Comparison of ENCODE assay signal across 2 cellular contexts in the genomic region with DNA sequence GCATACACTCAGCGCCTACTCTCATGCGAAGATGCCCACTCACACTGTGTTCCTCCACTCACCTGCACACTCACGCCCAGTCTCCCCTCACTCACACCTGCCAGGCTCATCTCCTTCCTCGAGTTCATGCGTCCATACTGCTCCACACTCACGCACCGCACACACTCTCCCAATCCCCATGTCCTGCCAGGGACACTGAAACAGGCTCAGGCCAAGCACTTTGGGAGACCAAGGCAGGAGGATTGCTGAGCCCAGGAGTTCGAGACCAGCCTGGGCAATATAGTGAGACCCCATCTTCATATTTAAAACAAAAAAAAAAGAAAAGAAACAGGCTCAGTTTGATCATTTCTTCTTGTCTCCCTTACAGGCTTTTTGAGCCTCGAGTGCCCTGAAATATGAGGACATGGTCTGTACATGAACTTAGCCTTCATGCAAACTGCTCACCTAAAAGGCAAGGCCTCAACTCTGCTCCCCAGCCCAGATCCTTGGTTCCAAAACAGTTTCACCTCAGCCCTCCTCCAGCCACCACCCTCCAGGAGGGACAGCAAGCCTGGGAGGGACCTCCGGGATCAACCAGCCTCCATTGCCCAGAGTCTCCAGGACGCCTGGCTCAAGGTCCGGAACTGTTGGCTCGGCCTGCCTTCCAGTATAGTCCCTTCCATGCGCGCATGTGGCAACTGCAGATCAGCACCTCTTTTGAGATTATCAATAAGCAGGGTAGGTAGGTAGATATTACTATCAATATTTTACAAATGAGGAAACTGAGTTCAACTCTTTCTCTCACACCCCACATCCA.
TF ChIP-seq lines count a peak whose summit lies in the region.

No MANE protein-coding gene starts in this region.

TF ChIP-seq in HEK293, 187 proteins besides CTCF, POLR2A, EP300 and RAD21:
- TF ChIP-seq ZNF777 (tag by site-specific recombination; IDR thresholded peaks at IDR 0.05; ENCODE audit: borderline replicate concordance) (no peak), ZBTB49 (tag by site-specific recombination; IDR thresholded peaks at IDR 0.05; ENCODE audit: low read depth) (no peak), ZNF10 (tag by site-specific recombination; IDR thresholded peaks at IDR 0.05) (no peak), ZBTB10 (tag by site-specific recombination; IDR thresholded peaks at IDR 0.05) (no peak), ZNF121 (tag by site-specific recombination; IDR thresholded peaks at IDR 0.05) (peak; percentile 80; the same call in 1 of the 2 replicates), ZNF433 (tag by site-specific recombination; IDR thresholded peaks at IDR 0.05; ENCODE audit: low read depth) (no peak)

TF ChIP-seq in K562, 482 proteins besides CTCF, POLR2A, EP300 and RAD21:
- TF ChIP-seq MBD2 (IDR thresholded peaks at IDR 0.05; ENCODE audit: borderline replicate concordance, low read depth) = no peak
- no peak for TF ChIP-seq FOXA3 (CRISPR knock-in tag; conservative IDR thresholded peaks at IDR 0.05 in 1 of 2, IDR thresholded peaks at IDR 0.05 in 1 of 2)
- TF ChIP-seq NEUROD1 (IDR thresholded peaks at IDR 0.05; ENCODE audit: borderline replicate concordance, low read depth, low read length, partially characterized antibody) = no peak
- TF ChIP-seq, protein P1, sequence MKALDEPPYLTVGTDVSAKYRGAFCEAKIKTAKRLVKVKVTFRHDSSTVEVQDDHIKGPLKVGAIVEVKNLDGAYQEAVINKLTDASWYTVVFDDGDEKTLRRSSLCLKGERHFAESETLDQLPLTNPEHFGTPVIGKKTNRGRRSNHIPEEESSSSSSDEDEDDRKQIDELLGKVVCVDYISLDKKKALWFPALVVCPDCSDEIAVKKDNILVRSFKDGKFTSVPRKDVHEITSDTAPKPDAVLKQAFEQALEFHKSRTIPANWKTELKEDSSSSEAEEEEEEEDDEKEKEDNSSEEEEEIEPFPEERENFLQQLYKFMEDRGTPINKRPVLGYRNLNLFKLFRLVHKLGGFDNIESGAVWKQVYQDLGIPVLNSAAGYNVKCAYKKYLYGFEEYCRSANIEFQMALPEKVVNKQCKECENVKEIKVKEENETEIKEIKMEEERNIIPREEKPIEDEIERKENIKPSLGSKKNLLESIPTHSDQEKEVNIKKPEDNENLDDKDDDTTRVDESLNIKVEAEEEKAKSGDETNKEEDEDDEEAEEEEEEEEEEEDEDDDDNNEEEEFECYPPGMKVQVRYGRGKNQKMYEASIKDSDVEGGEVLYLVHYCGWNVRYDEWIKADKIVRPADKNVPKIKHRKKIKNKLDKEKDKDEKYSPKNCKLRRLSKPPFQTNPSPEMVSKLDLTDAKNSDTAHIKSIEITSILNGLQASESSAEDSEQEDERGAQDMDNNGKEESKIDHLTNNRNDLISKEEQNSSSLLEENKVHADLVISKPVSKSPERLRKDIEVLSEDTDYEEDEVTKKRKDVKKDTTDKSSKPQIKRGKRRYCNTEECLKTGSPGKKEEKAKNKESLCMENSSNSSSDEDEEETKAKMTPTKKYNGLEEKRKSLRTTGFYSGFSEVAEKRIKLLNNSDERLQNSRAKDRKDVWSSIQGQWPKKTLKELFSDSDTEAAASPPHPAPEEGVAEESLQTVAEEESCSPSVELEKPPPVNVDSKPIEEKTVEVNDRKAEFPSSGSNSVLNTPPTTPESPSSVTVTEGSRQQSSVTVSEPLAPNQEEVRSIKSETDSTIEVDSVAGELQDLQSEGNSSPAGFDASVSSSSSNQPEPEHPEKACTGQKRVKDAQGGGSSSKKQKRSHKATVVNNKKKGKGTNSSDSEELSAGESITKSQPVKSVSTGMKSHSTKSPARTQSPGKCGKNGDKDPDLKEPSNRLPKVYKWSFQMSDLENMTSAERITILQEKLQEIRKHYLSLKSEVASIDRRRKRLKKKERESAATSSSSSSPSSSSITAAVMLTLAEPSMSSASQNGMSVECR (CRISPR knock-in tag; IDR thresholded peaks at IDR 0.05) = no peak
- TF ChIP-seq PCBP2 (IDR thresholded peaks at IDR 0.05; ENCODE audit: low read depth, low read length, poor library complexity, severe bottlenecking) = no peak
- peak; percentile 36; the same call in 1 of the 2 replicates for TF ChIP-seq ZNF121 (CRISPR knock-in tag; conservative IDR thresholded peaks at IDR 0.05)
- no peak for TF ChIP-seq PHF8 (IDR thresholded peaks at IDR 0.05; ENCODE audit: borderline replicate concordance, low read length)
- TF ChIP-seq ZNF696 (CRISPR knock-in tag; conservative IDR thresholded peaks at IDR 0.05) = no peak
